1 cellular context compared by ENCODE assay signal in genomic region chr1:203671808-203672207, GRCh38.
TF ChIP-seq lines count a peak whose summit lies in the region.

No MANE protein-coding gene starts in this region.

TF ChIP-seq in HepG2, 621 proteins besides CTCF, POLR2A, EP300 and RAD21:
- TF ChIP-seq ZNF576 (CRISPR knock-in tag; IDR thresholded peaks at IDR 0.05) (no peak), ZNF652 (CRISPR knock-in tag; IDR thresholded peaks at IDR 0.05; ENCODE audit: borderline replicate concordance, low read depth) (no peak), ZNF761 (CRISPR knock-in tag; conservative IDR thresholded peaks at IDR 0.05) (no peak), IKZF5 (CRISPR knock-in tag; IDR thresholded peaks at IDR 0.05) (no peak), ZNF7 (CRISPR knock-in tag; IDR thresholded peaks at IDR 0.05) (no peak), ZNF556 (CRISPR knock-in tag; IDR thresholded peaks at IDR 0.05; ENCODE audit: borderline replicate concordance) (no peak), AKNA (CRISPR knock-in tag; IDR thresholded peaks at IDR 0.05; ENCODE audit: borderline replicate concordance) (no peak), ZNF335 (CRISPR knock-in tag; IDR thresholded peaks at IDR 0.05) (no peak), YEATS2 (CRISPR knock-in tag; IDR thresholded peaks at IDR 0.05; ENCODE audit: borderline replicate concordance) (no peak), RFXAP (CRISPR knock-in tag; IDR thresholded peaks at IDR 0.05; ENCODE audit: borderline replicate concordance) (no peak), ZNF431 (CRISPR knock-in tag; IDR thresholded peaks at IDR 0.05; ENCODE audit: borderline replicate concordance, low read depth) (no peak), TBX3 (IDR thresholded peaks at IDR 0.05; ENCODE audit: borderline replicate concordance) (no peak), NR2F2 (IDR thresholded peaks at IDR 0.05; ENCODE audit: borderline replicate concordance, low read depth) (no peak), SSRP1 (CRISPR knock-in tag; IDR thresholded peaks at IDR 0.05) (no peak)
